ENCODE assay signal across 1 cellular context in the genomic region with DNA sequence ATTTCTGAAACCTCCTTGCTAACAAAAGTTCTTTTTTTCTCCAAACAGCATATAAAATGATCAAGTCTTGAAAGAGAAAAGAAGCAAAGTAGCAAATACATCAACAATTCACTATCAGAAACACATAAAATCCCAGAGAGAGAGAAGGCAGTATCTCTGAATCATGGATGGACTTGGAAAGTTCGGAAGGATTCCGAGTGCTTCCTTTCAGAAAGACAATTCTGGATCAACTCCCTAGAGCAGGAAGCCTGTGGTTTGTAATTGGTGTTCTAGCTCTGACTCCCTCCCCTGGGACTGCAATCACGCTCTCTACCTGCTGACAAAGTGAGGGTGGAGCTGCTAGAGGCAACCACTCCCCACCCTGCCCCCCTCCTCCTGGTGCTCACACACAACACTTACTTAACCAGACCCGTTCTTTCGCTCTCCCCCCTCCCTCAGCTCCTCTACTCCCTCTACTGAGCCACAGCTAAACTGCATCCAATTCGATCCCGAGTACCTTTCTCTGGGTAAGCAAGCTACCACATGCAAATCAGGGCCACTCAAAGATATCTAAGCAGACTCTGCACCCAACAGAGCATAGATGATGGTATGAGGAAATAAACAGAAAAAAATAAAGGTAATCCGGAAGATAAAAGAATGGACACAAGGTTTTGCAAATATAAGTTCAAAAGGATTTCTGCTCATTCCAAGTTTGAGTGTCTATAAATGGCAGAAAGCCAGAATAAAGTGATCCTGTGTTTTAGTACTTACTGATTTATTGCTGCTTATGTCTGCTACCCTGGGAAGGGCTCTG.
TF ChIP-seq lines count a peak whose summit lies in the region.

A gene (minus strand): TSS at position 235 of the 793 bp plus-strand sequence. CDS start 1,957 bp downstream, outside the sequence.

TF ChIP-seq in WTC11, 78 proteins besides CTCF, POLR2A, EP300 and RAD21 (continued from another document):
- TF ChIP-seq, protein P1, sequence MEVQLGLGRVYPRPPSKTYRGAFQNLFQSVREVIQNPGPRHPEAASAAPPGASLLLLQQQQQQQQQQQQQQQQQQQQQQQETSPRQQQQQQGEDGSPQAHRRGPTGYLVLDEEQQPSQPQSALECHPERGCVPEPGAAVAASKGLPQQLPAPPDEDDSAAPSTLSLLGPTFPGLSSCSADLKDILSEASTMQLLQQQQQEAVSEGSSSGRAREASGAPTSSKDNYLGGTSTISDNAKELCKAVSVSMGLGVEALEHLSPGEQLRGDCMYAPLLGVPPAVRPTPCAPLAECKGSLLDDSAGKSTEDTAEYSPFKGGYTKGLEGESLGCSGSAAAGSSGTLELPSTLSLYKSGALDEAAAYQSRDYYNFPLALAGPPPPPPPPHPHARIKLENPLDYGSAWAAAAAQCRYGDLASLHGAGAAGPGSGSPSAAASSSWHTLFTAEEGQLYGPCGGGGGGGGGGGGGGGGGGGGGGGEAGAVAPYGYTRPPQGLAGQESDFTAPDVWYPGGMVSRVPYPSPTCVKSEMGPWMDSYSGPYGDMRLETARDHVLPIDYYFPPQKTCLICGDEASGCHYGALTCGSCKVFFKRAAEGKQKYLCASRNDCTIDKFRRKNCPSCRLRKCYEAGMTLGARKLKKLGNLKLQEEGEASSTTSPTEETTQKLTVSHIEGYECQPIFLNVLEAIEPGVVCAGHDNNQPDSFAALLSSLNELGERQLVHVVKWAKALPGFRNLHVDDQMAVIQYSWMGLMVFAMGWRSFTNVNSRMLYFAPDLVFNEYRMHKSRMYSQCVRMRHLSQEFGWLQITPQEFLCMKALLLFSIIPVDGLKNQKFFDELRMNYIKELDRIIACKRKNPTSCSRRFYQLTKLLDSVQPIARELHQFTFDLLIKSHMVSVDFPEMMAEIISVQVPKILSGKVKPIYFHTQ (CRISPR knock-in tag; IDR thresholded peaks at IDR 0.05), result no peak
